8 cellular contexts compared by ENCODE assay signal in genomic region chr3:45225465-45226205, GRCh38. TPM values are rescaled to one million over a fixed set of nuclear protein-coding genes. Genes with fewer than 3 reads are reported as not detected.
A peak's percentile ranks its signal among the peaks of the same experiment; 100 is the strongest.
DNase-seq lines count a peak whose midpoint lies in the region; ATAC-seq, FAIRE-seq and TF ChIP-seq lines count a peak whose summit lies in the region.

No MANE protein-coding gene starts in this region.

- H3K9me3 Mint-ChIP-seq in natural killer cell: no peaks in the 10 kb centered on the region

- intact Hi-C loops in endothelial cell of umbilical vein (cut with micrococcal nuclease): loop anchor here (1.0 to 2.0 kb wide), 7 partner anchors 59 to 463 kb away; partner anchors contain the start of gene SACM1L
- intact Hi-C loops in natural killer cell (cut with micrococcal nuclease): no loop called here
- intact Hi-C loops in aorta (cut with DNase I): loop anchor here (5.0 to 10.0 kb wide), 3 partner anchors 269 to 429 kb away; no protein-coding TSS in a partner anchor

- 0 to 1% methylated on average over 36 to 131 of the region's 131 CpGs for WGBS in aorta, 2 donors

- peaks cover 6 to 8% of the 10 kb centered on the region in 2 donors for H3K4me1 Mint-ChIP-seq in natural killer cell

- TF ChIP-seq POLR2A in endothelial cell of umbilical vein (IDR thresholded peaks at IDR 0.05; ENCODE audit: low read depth, low read length): no peak

- TF ChIP-seq CTCF in BJ (IDR thresholded peaks at IDR 0.05; ENCODE audit: insufficient read depth, low read depth, low read length) (no peak), endothelial cell of umbilical vein (IDR thresholded peaks at IDR 0.05; ENCODE audit: extremely low read depth in 1 of 2, insufficient read depth in 1 of 2, low read depth in 1 of 2, low read length in 2 of 2) (no peak), natural killer cell (IDR thresholded peaks at IDR 0.05) (no peak)

- H3K27me3 ChIP-seq in BJ (ENCODE audit: control insufficient read depth, insufficient read depth, low read length) (peaks cover 5% of the 10 kb centered on the region), endothelial cell of umbilical vein (ENCODE audit: control insufficient read depth in 2 of 2, insufficient read depth in 2 of 2, low read length in 2 of 2) (peaks cover 21 to 44% of the 10 kb centered on the region in 2 experiments), aorta (ENCODE audit: control insufficient read depth in 1 of 2, insufficient read depth in 2 of 2, low read length in 1 of 2) (no peaks in the 10 kb centered on the region)

- no peak overlapping the region for H3K27ac Mint-ChIP-seq in natural killer cell

- no peaks in the 10 kb centered on the region for H3K9me3 ChIP-seq in endothelial cell of umbilical vein (replicated peaks; ENCODE audit: control insufficient read depth, insufficient read depth, low read length)
- H3K9me3 ChIP-seq in aorta (ENCODE audit: control insufficient read depth, low read length): no peaks in the 10 kb centered on the region

- no peak overlapping the region for H3K9ac ChIP-seq in endothelial cell of umbilical vein (replicated peaks; ENCODE audit: extremely low read depth, insufficient read depth, low read length)

- dilution Hi-C loops in endothelial cell of umbilical vein (cut with MboI; ENCODE audit: extremely low pct_ligation_motif_present, low sequenced_read_pairs): no loop called here

- H3K36me3 Mint-ChIP-seq in natural killer cell: no peaks in the 10 kb centered on the region

- POLR2A ChIA-PET in BJ (lab: Charles Lee) (no interaction called here), endothelial cell of umbilical vein (lab: Charles Lee) (no interaction called here)

- peak overlapping the region; percentile 82 for H3K4me2 ChIP-seq in endothelial cell of umbilical vein (ENCODE audit: insufficient read depth, low read length)

- peaks cover 62 to 81% of the 10 kb centered on the region in 2 donors for H3K27me3 Mint-ChIP-seq in natural killer cell (ENCODE audit: low read depth in 2 of 2)

- CTCF ChIA-PET in BJ (lab: Yijun Ruan, JAX) (interaction anchor here (0.6 to 6.2 kb wide), 19 partner anchors 10 to 434 kb away, joined by 3 to 89 read pairs (median 4); no protein-coding TSS in a partner anchor), endothelial cell of umbilical vein (lab: Charles Lee) (interaction anchor here (0.7 to 6.0 kb wide), 15 partner anchors 15 to 465 kb away, joined by 3 to 70 read pairs (median 5); no protein-coding TSS in a partner anchor)

- ATAC-seq in GM19351 (IDR thresholded peaks at IDR 0.05; ENCODE audit: unreplicated experiment) (peak; percentile 39), HG03521 (IDR thresholded peaks at IDR 0.05; ENCODE audit: unreplicated experiment) (peak; percentile 37), natural killer cell (peak; percentile 19 to 53 (median 37)), aorta (ENCODE audit: low FRiP score) (no peak)

- no peak for FAIRE-seq in endothelial cell of umbilical vein (lab: Jason Lieb, UNC)

- no TSS peak for BruUV-seq in endothelial cell of umbilical vein (replicated peaks; lab: Mats Ljungman, UMichigan)

- peak overlapping the region; percentile 94 for H2AFZ ChIP-seq in endothelial cell of umbilical vein (ENCODE audit: low read depth, low read length)

- no peak for DNase-seq in BJ (ENCODE audit: low read depth)
- peak; percentile 21 to 37 for DNase-seq in activated CD4-positive, alpha-beta T cell treated with anti-CD3 and anti-CD28 coated beads, Interleukin-2, amount 50 U/mL, for 4 hours
- DNase-seq in endothelial cell of umbilical vein (ENCODE audit: low read depth, low spot score): no peak
- DNase-seq in natural killer cell: no peak
- peak; percentile 57 to 80 for DNase-seq in aorta
- DNase-seq in GDM1 (lab: John Stamatoyannopoulos, UW): no peak

- H3K27ac ChIP-seq in endothelial cell of umbilical vein (ENCODE audit: insufficient read depth, low read depth, low read length): no peak overlapping the region
- H3K27ac ChIP-seq in aorta (ENCODE audit: low read depth in 1 of 2, low read length in 2 of 2): no peak overlapping the region

- no peaks in the 10 kb centered on the region for H3K9me1 ChIP-seq in endothelial cell of umbilical vein (replicated peaks; ENCODE audit: control insufficient read depth, extremely low read depth, insufficient read depth, low read length)

- H3K4me1 ChIP-seq in endothelial cell of umbilical vein (ENCODE audit: control insufficient read depth, extremely low read depth, insufficient read depth, low read length) (peaks cover 10% of the 10 kb centered on the region), aorta (ENCODE audit: control insufficient read depth in 1 of 2, insufficient read depth in 2 of 2, low read length in 2 of 2) (no peaks in the 10 kb centered on the region)

- peak overlapping the region; percentile 58 for H3K4me3 Mint-ChIP-seq in natural killer cell

- H3K4me3 ChIP-seq in BJ (ENCODE audit: low read depth, low read length) (peak overlapping the region; percentile 64), endothelial cell of umbilical vein (replicated peaks in 1 of 3; ENCODE audit: insufficient read depth in 1 of 3, low read depth in 1 of 3, low read length in 3 of 3) (peak overlapping the region in 2 of 3 experiments; percentile 26 to 45), aorta (ENCODE audit: low read length in 2 of 2) (peak overlapping the region; percentile 59 to 96)

- no peaks in the 10 kb centered on the region for H3K79me2 ChIP-seq in endothelial cell of umbilical vein (ENCODE audit: control insufficient read depth, insufficient read depth, low read length)

- no peaks in the 10 kb centered on the region for H4K20me1 ChIP-seq in endothelial cell of umbilical vein (replicated peaks; ENCODE audit: control insufficient read depth, extremely low read depth, insufficient read depth, low read length)

- H3K36me3 ChIP-seq in BJ (ENCODE audit: control insufficient read depth, insufficient read depth, low read length) (no peaks in the 10 kb centered on the region), endothelial cell of umbilical vein (ENCODE audit: control insufficient read depth in 2 of 2, extremely low read depth in 1 of 2, insufficient read depth in 2 of 2, low read length in 2 of 2) (no peaks in the 10 kb centered on the region), aorta (ENCODE audit: control insufficient read depth in 1 of 2, insufficient read depth in 2 of 2, low read length in 1 of 2) (no peaks in the 10 kb centered on the region)

TF ChIP-seq in endothelial cell of umbilical vein, 7 proteins besides CTCF, POLR2A, EP300 and RAD21:
- TF ChIP-seq EZH2 (IDR thresholded peaks at IDR 0.05; ENCODE audit: borderline replicate concordance, low read depth, low read length, severe bottlenecking) (no peak), MAX (IDR thresholded peaks at IDR 0.05; ENCODE audit: insufficient read depth, insufficient read length) (no peak), JUN (IDR thresholded peaks at IDR 0.05; ENCODE audit: borderline replicate concordance, insufficient read depth, insufficient read length, low read depth) (no peak), GATA2 (IDR thresholded peaks at IDR 0.05; ENCODE audit: insufficient read depth, insufficient read length, low read depth, low read length) (no peak), MYC (IDR thresholded peaks at IDR 0.05; ENCODE audit: low read depth, low read length) (no peak), FOS (IDR thresholded peaks at IDR 0.05; ENCODE audit: borderline replicate concordance, insufficient read depth, low read length) (no peak), POLR2AphosphoS5 (IDR thresholded peaks at IDR 0.05; ENCODE audit: insufficient read depth, low read depth, low read length) (no peak)

RNA-seq across cellular contexts. Expression of gene TMEM158, which starts 0.5 kb away (rescaled TPM):
- polyA plus RNA-seq in BJ (2011; rRNA removed) (1.6 and 1.7 TPM in 2 replicates), endothelial cell of umbilical vein (0.15 and 0.21 TPM in 2 replicates), aorta (under 1 TPM in 1 of 2 donors, not detected in 1; 0.88 TPM)
- polyA minus RNA-seq in BJ (2011; rRNA and poly(A)+ RNA removed): 0.33 and 0.67 TPM in 2 replicates
- total RNA-seq in endothelial cell of umbilical vein (0.42 TPM in 2 replicates), natural killer cell (under 1 TPM in 2 of 3 donors, not detected in 1; 0.40 to 0.47 TPM), aorta (1 to 10 TPM; 3.0 to 3.2 TPM)
- 0.10 and 0.11 TPM in 2 replicates for polyA plus RNA-seq in endothelial cell of umbilical vein (2011; cell fraction: cytosol; rRNA removed)
- 0.07 and 0.11 TPM in 2 replicates for polyA plus RNA-seq in endothelial cell of umbilical vein (2011; cell fraction: nucleus; rRNA removed)
- 0.48 and 3.1 TPM in 2 replicates for polyA plus RNA-seq in endothelial cell of umbilical vein (2012)
- 0.30 TPM in 1 of 2 replicates, not detected in the other for polyA minus RNA-seq in endothelial cell of umbilical vein
- polyA minus RNA-seq in endothelial cell of umbilical vein (2011; cell fraction: cytosol; rRNA and poly(A)+ RNA removed): 1.7 TPM
- 0.29 TPM in 1 of 2 replicates, not detected in the other for polyA minus RNA-seq in endothelial cell of umbilical vein (2011; cell fraction: nucleus; rRNA and poly(A)+ RNA removed)

Comparison
In these comparisons a context has a peak if more than half of its experiments do, and no peak if none do; other contexts are left out.
1. DNase-seq: peak in activated CD4-positive, alpha-beta T cell treated with anti-CD3 and anti-CD28 coated beads, Interleukin-2, amount 50 U/mL, for 4 hours (2 of 2) and aorta (2 of 2); none in BJ (single experiment), endothelial cell of umbilical vein (single experiment), natural killer cell (single experiment) and GDM1 (single experiment).
2. Peak in every context shown above with its lines, with median percentiles within 50 percentile points of each other: H3K4me3 ChIP-seq.